In the genomic region with DNA sequence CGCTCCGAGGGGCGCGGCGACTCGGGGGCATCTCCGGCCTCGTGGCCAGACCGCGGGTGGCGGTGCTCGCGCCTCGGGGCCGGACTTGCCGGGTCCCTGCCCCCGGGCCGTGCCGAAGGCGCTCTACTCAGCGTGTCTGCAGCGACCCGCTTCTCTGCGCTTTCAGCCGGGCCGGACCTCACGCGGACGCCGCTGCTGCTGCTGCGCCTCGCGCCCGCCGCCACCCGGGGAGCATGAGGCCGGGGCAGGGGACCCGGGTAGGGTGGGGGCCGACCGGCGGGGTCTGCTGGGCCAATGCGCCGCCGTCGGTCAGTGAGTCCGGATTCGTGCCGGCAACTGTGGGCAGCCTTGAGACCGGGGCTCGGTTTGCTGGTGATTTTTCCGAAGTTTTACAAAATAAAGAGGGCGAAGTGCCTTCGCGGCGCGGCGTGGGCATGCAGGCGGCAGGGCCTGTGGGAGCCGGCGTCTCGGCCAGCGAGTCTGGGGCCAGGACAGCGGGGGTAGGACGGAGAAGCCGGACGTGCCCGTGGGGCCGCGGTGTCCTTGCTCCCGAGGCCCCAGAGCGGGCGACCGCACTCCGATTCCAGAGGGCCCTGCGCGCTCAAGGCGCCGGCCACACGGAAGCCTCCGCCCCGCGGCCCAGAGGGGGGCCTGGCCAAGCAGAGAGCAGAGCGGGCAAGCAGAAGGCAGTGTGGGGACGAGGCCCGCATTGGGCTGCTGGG, we compare ENCODE assay signal across 11 cellular contexts. TPM values are rescaled to one million over a fixed set of nuclear protein-coding genes. Genes with fewer than 3 reads are reported as not detected.
A peak's percentile ranks its signal among the peaks of the same experiment; 100 is the strongest.
DNase-seq lines count a peak whose midpoint lies in the region; ATAC-seq and TF ChIP-seq lines count a peak whose summit lies in the region.
"Had no signal": no experiment of that assay in that cellular context is flagged by ENCODE, and none has a peak within 500 bp of the region (broad histone marks: within the 10 kb centered on the region; RNA-seq: fewer than 3 reads in every experiment).

No MANE protein-coding gene starts in this region.

- POLR2A ChIA-PET in naive thymus-derived CD8-positive, alpha-beta T cell (lab: Charles Lee): no interaction called here

- in situ Hi-C loops in brain microvascular endothelial cell (cut with HindIII; ENCODE audit: low pct_ligation_motif_present, low sequenced_read_pairs): no loop called here

- no peaks in the 10 kb centered on the region for H3K36me3 Mint-ChIP-seq in activated T-cell treated with anti-CD3 and anti-CD28 coated beads, Interleukin-2, amount 50 U/mL, for 24 hours (ENCODE audit: low read depth)
- no peaks in the 10 kb centered on the region for H3K36me3 Mint-ChIP-seq in naive thymus-derived CD8-positive, alpha-beta T cell

- H3K27ac ChIP-seq in brain microvascular endothelial cell (no peak overlapping the region), tibial artery (no peak overlapping the region)
- H3K27ac ChIP-seq: C4-2B had no signal

- H3K4me1 Mint-ChIP-seq in activated T-cell treated with anti-CD3 and anti-CD28 coated beads, Interleukin-2, amount 50 U/mL, for 24 hours (ENCODE audit: low read depth): peaks cover 8% of the 10 kb centered on the region
- peaks cover 7 to 11% (median 11%) of the 10 kb centered on the region in 4 donors for H3K4me1 Mint-ChIP-seq in naive thymus-derived CD8-positive, alpha-beta T cell

- TF ChIP-seq CTCF in brain microvascular endothelial cell (IDR thresholded peaks at IDR 0.05; ENCODE audit: low read depth, low read length, missing control alignments) (no peak), tibial artery (IDR thresholded peaks at IDR 0.05) (no peak)

- peaks cover 0 to 24% (median 17%) of the 10 kb centered on the region in 4 donors for H3K4me1 ChIP-seq in tibial artery

- no peak overlapping the region for H3K27ac Mint-ChIP-seq in activated T-cell treated with anti-CD3 and anti-CD28 coated beads, Interleukin-2, amount 50 U/mL, for 24 hours
- H3K27ac Mint-ChIP-seq in naive thymus-derived CD8-positive, alpha-beta T cell: no peak overlapping the region

- no peak overlapping the region for H3K4me3 Mint-ChIP-seq in activated T-cell treated with anti-CD3 and anti-CD28 coated beads, Interleukin-2, amount 50 U/mL, for 24 hours
- peak overlapping the region in 2 of 10 donors; percentile 27 to 29 for H3K4me3 Mint-ChIP-seq in naive thymus-derived CD8-positive, alpha-beta T cell

- H3K9me3 Mint-ChIP-seq in activated T-cell treated with anti-CD3 and anti-CD28 coated beads, Interleukin-2, amount 50 U/mL, for 24 hours: no peaks in the 10 kb centered on the region
- H3K9me3 Mint-ChIP-seq in naive thymus-derived CD8-positive, alpha-beta T cell: peaks cover 0 to 8% (median 0%) of the 10 kb centered on the region in 9 donors

- DNase-seq in activated T-cell treated with anti-CD3 and anti-CD28 coated beads, Interleukin-2, amount 50 U/mL, for 1 hour: peak; percentile 20
- DNase-seq in activated T-cell treated with anti-CD3 and anti-CD28 coated beads, Interleukin-2, amount 50 U/mL, for 24 hours: no peak
- DNase-seq in brain microvascular endothelial cell (no peak), lung microvascular endothelial cell (ENCODE audit: low read depth in 2 of 2) (peak; percentile 9 to 32), tibial artery (no peak), T-helper 1 cell (no peak), NCI-H2029 treated with DMSO at 0.1 percent for 48 hours (lab: John Stamatoyannopoulos, UW) (no peak)
- no peak for DNase-seq in naive thymus-derived CD8-positive, alpha-beta T cell
- DNase-seq: NCI-H2081, T-helper 9 cell had no signal

- no peak for ATAC-seq in naive thymus-derived CD8-positive, alpha-beta T cell

- H3K4me3 ChIP-seq in brain microvascular endothelial cell (ENCODE audit: low read depth, low read length): peak overlapping the region; percentile 3
- peak overlapping the region; percentile 12 to 44 for H3K4me3 ChIP-seq in tibial artery

- H3K9me3 ChIP-seq in tibial artery: no peaks in the 10 kb centered on the region

- H3K27me3 ChIP-seq in brain microvascular endothelial cell (replicated peaks) (peaks cover 69% of the 10 kb centered on the region), tibial artery (peaks cover 0 to 55% of the 10 kb centered on the region in 2 donors)

- H3K27me3 Mint-ChIP-seq in activated T-cell treated with anti-CD3 and anti-CD28 coated beads, Interleukin-2, amount 50 U/mL, for 24 hours: peaks cover 77% of the 10 kb centered on the region
- peaks cover 50 to 84% (median 68%) of the 10 kb centered on the region in 5 donors for H3K27me3 Mint-ChIP-seq in naive thymus-derived CD8-positive, alpha-beta T cell

- H3K36me3 ChIP-seq in brain microvascular endothelial cell (replicated peaks) (no peaks in the 10 kb centered on the region), tibial artery (no peaks in the 10 kb centered on the region)

- intact Hi-C loops in tibial artery (cut with DNase I; ENCODE audit: low total_unique reads): no loop called here

RNA-seq across cellular contexts. Expression of gene FAM163A, which starts 0.7 kb away (rescaled TPM):
- under 0.01 and 0.22 TPM in 2 replicates for total RNA-seq in lung microvascular endothelial cell
- not detected for total RNA-seq in naive thymus-derived CD8-positive, alpha-beta T cell
- polyA plus RNA-seq in naive thymus-derived CD8-positive, alpha-beta T cell: not detected

Comparison
In these comparisons a context has a peak if more than half of its experiments do, and no peak if none do; other contexts are left out.
1. DNase-seq: peak in activated T-cell treated with anti-CD3 and anti-CD28 coated beads, Interleukin-2, amount 50 U/mL, for 1 hour (single experiment) and lung microvascular endothelial cell (2 of 2); none in activated T-cell treated with anti-CD3 and anti-CD28 coated beads, Interleukin-2, amount 50 U/mL, for 24 hours (single experiment), brain microvascular endothelial cell (single experiment), tibial artery (0 of 2), naive thymus-derived CD8-positive, alpha-beta T cell (0 of 10), T-helper 1 cell (0 of 5) and NCI-H2029 treated with DMSO at 0.1 percent for 48 hours (single experiment).